In the genomic region with DNA sequence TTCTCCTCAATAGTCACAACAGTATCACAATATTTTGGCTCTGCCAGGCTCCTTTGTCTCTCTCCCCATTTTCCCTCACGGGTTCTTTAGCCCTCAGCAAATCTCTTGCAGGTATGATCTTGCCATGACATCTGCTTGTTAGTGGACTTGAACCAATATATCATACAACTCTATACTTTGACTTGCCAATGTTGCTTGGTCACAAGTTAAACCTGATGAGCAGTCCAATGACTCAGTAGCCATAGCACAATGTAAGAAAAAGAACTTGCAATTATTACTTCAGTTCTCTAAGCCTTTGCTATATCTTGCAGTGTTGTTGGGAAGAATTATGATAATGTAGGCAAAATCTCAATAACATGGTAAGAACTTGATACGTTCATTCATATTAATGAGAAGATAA, we compare ENCODE assay signal across 24 cellular contexts.
"Had no signal": no experiment of that assay in that cellular context is flagged by ENCODE, and none has a peak within 500 bp of the region (broad histone marks: within the 10 kb centered on the region; RNA-seq: fewer than 3 reads in every experiment).

No MANE protein-coding gene starts in this region.

- H3K9me3 ChIP-seq: MG63, SJSA1 had no signal

- H3K4me3 ChIP-seq: MG63, SJSA1, SK-N-MC had no signal

- ATAC-seq: HepG2 had no signal

- H3K27ac ChIP-seq: SJSA1, SK-N-MC had no signal

- H3K4me1 ChIP-seq: SJSA1 had no signal

- DNase-seq: IMR-90, Karpas-422, KG1, MG63, NCI-H1092, NCI-H1105 treated with DMSO at 0.1 percent for 48 hours, NCI-H1417 treated with DMSO at 0.1 percent for 48 hours, NCI-H146, NCI-H187, NCI-H2029, NCI-H2081 treated with DMSO at 0.1 percent for 48 hours, NCI-H2171, NCI-H226, NCI-H446, NCI-H510A, NCI-H524 treated with DMSO at 0.1 percent for 48 hours, NCI-H69, NCI-H774, Right ventricle myocardium superior, RPMI8226, SIG-M5 had no signal

- H3K27me3 ChIP-seq: MG63, SJSA1 had no signal

- H3K36me3 ChIP-seq: MG63, SJSA1 had no signal
